8 cellular contexts compared by ENCODE assay signal in genomic region chr7:150285849-150286754, GRCh38. TPM values are rescaled to one million over a fixed set of nuclear protein-coding genes. Genes with fewer than 3 reads are reported as not detected.
DNase-seq lines count a peak whose midpoint lies in the region; ATAC-seq and TF ChIP-seq lines count a peak whose summit lies in the region.
"Not testable (repeated sequence)": the region's sequence is repeated elsewhere in the genome, so short reads cannot be mapped to it uniquely, and the experiment has no call there.
"Had no signal": no experiment of that assay in that cellular context is flagged by ENCODE, and none has a peak within 500 bp of the region (broad histone marks: within the 10 kb centered on the region; RNA-seq: fewer than 3 reads in every experiment).

No MANE protein-coding gene starts in this region.

- not testable (repeated sequence) for H3K4me3 ChIP-seq in GM12865 (ENCODE audit: low read depth, low read length); brain microvascular endothelial cell (ENCODE audit: low read depth, low read length); right atrium auricular region; ovary

- not testable (repeated sequence) for TF ChIP-seq EP300 in ovary (IDR thresholded peaks at IDR 0.05)

- H3K4me3 Mint-ChIP-seq in activated CD4-positive, alpha-beta T cell treated with anti-CD3 and anti-CD28 coated beads for 36 hours, result not testable (repeated sequence)

- DNase-seq in GM12865 (ENCODE audit: low read depth) (peak; percentile 13), NCI-H2227 (lab: John Stamatoyannopoulos, UW; ENCODE audit: unreplicated experiment) (peak; percentile 43), brain microvascular endothelial cell (peak; percentile 20), ovary (peak in 3 of 5 donors; percentile 17 to 32 (median 27))
- DNase-seq in activated CD4-positive, alpha-beta T cell treated with anti-CD3 and anti-CD28 coated beads for 36 hours, result peak; percentile 38
- DNase-seq in right atrium auricular region (ENCODE audit: low spot score), result not testable (repeated sequence)

- not testable (repeated sequence) for H3K27ac Mint-ChIP-seq in activated CD4-positive, alpha-beta T cell treated with anti-CD3 and anti-CD28 coated beads for 36 hours

- WGBS in ovary, 3 donors, result 22 to 29% (median 26%) methylated on average over 16 of the region's 16 CpGs

- not testable (repeated sequence) for H3K4me1 ChIP-seq in right atrium auricular region; ovary (ENCODE audit: insufficient read depth)

- not testable (repeated sequence) for H3K4me1 Mint-ChIP-seq in activated CD4-positive, alpha-beta T cell treated with anti-CD3 and anti-CD28 coated beads for 36 hours

- not testable (repeated sequence) for H3K9me3 Mint-ChIP-seq in activated CD4-positive, alpha-beta T cell treated with anti-CD3 and anti-CD28 coated beads for 36 hours (ENCODE audit: low read depth)

- not testable (repeated sequence) for TF ChIP-seq POLR2A in ovary (IDR thresholded peaks at IDR 0.05)

- not testable (repeated sequence) for H3K36me3 ChIP-seq in brain microvascular endothelial cell (replicated peaks); right atrium auricular region; ovary

- peak; percentile 43 for TF ChIP-seq CTCF in GM12865 (IDR thresholded peaks at IDR 0.05; ENCODE audit: insufficient read depth, low read depth, low read length, missing control alignments)
- TF ChIP-seq CTCF in brain microvascular endothelial cell (IDR thresholded peaks at IDR 0.05; ENCODE audit: low read depth, low read length, missing control alignments), result peak; percentile 51
- peak; percentile 26 to 66 for TF ChIP-seq CTCF in right atrium auricular region (IDR thresholded peaks at IDR 0.05)
- peak; percentile 25 to 59 (median 34) for TF ChIP-seq CTCF in ovary (IDR thresholded peaks at IDR 0.05)

- not testable (repeated sequence) for H3K27ac ChIP-seq in brain microvascular endothelial cell, right atrium auricular region, ovary

- POLR2A ChIA-PET in activated CD4-positive, alpha-beta T cell treated with anti-CD3 and anti-CD28 coated beads for 36 hours (lab: Charles Lee), result not testable (repeated sequence)

- not testable (repeated sequence) for H3K27me3 Mint-ChIP-seq in activated CD4-positive, alpha-beta T cell treated with anti-CD3 and anti-CD28 coated beads for 36 hours

- CTCF ChIA-PET in activated CD4-positive, alpha-beta T cell treated with anti-CD3 and anti-CD28 coated beads for 36 hours (lab: Charles Lee), result interaction anchor here (1.2 kb wide), 1 partner anchor 481 kb away, joined by 3 read pairs; no protein-coding TSS in a partner anchor

- H3K9me3 ChIP-seq in right atrium auricular region, ovary: not testable (repeated sequence)

- ATAC-seq in HG03159 (IDR thresholded peaks at IDR 0.05; ENCODE audit: unreplicated experiment), result peak; percentile 64
- ATAC-seq in activated CD4-positive, alpha-beta T cell treated with anti-CD3 and anti-CD28 coated beads for 36 hours, result peak; percentile 87

- not testable (repeated sequence) for H3K27me3 ChIP-seq in brain microvascular endothelial cell (replicated peaks); right atrium auricular region; ovary

- intact Hi-C loops in activated CD4-positive, alpha-beta T cell treated with anti-CD3 and anti-CD28 coated beads for 36 hours (cut with DNase I, micrococcal nuclease), result loop anchor here (1.0 to 5.0 kb wide), 4 partner anchors 36 to 471 kb away; partner anchors contain the start of genes ACTR3C (in 1 of the 2) and LRRC61 (in 1 of the 2)
- intact Hi-C loops in ovary (cut with DNase I), result loop anchor here in 1 of 4 donors (5.0 kb wide), 1 partner anchor 136 kb away; no protein-coding TSS in a partner anchor

- in situ Hi-C loops in brain microvascular endothelial cell (cut with HindIII; ENCODE audit: low pct_ligation_motif_present, low sequenced_read_pairs), result not testable (repeated sequence)

- H3K36me3 Mint-ChIP-seq in activated CD4-positive, alpha-beta T cell treated with anti-CD3 and anti-CD28 coated beads for 36 hours (ENCODE audit: low read depth), result not testable (repeated sequence)

RNA-seq across cellular contexts. Expression of gene LRRC61, which starts 37.1 kb away (rescaled TPM):
- 10 to 100 TPM; 13.0 to 17.4 TPM for total RNA-seq in activated CD4-positive, alpha-beta T cell treated with anti-CD3 and anti-CD28 coated beads for 36 hours
- total RNA-seq in right atrium auricular region, result 1 to 10 TPM; 9.7 to 9.8 TPM
- total RNA-seq in ovary, result 10 to 100 TPM; 21.8 to 34.9 (median 27.1) TPM
- polyA plus RNA-seq in ovary, result 10 to 100 TPM in 1 of 2 donors, 1 to 10 TPM in 1; 3.0 to 18.5 TPM

RNA-seq across cellular contexts. Expression of gene ACTR3C, which starts 37.2 kb away (rescaled TPM):
- total RNA-seq in activated CD4-positive, alpha-beta T cell treated with anti-CD3 and anti-CD28 coated beads for 36 hours, result 1 to 10 TPM; 3.2 to 4.7 TPM
- total RNA-seq in right atrium auricular region (1 to 10 TPM; 3.2 to 4.1 TPM), ovary (10 to 100 TPM in 2 of 7 donors, 1 to 10 TPM in 5; 3.4 to 11.3 (median 6.0) TPM)
- 1 to 10 TPM; 1.6 to 1.8 TPM for polyA plus RNA-seq in ovary

RNA-seq across cellular contexts. Expression of gene RARRES2, which starts 55.3 kb away (rescaled TPM):
- not detected for total RNA-seq in activated CD4-positive, alpha-beta T cell treated with anti-CD3 and anti-CD28 coated beads for 36 hours
- 100 to 1,000 TPM; 105 to 197 TPM for total RNA-seq in right atrium auricular region
- 100 to 1,000 TPM; 343 to 622 (median 518) TPM for total RNA-seq in ovary
- polyA plus RNA-seq in ovary, result 100 to 1,000 TPM in 1 of 2 donors, 10 to 100 TPM in 1; 92.5 to 761 TPM
- total RNA-seq: glomerular endothelial cell had no signal

Comparison
In these comparisons a context has a peak if more than half of its experiments do, and no peak if none do; other contexts are left out.
1. RNA of gene RARRES2, which starts 55.3 kb away (total RNA-seq): 343 to 622 TPM in ovary and 105 to 197 TPM in right atrium auricular region; not detected in activated CD4-positive, alpha-beta T cell treated with anti-CD3 and anti-CD28 coated beads for 36 hours; every median in the first group is over 100 times any median in the second.
2. Peak in every context shown above with its lines, with median percentiles within 50 percentile points of each other: CTCF ChIP-seq.